In genomic region chr4:7726665-7727413, GRCh38 we compare ENCODE assay signal across 6 cellular contexts.
"Had no signal": no experiment of that assay in that cellular context is flagged by ENCODE, and none has a peak within 500 bp of the region (broad histone marks: within the 10 kb centered on the region; RNA-seq: fewer than 3 reads in every experiment).

No MANE protein-coding gene starts in this region.

- H3K36me3 ChIP-seq: HAP-1 had no signal

- H3K4me1 ChIP-seq: HAP-1 had no signal

- H3K4me3 ChIP-seq: GM23338, HAP-1 had no signal

- ATAC-seq: GM23338, HCT116, HepG2 had no signal

- H3K9me3 ChIP-seq: HAP-1 had no signal

- H3K4me2 ChIP-seq: GM23338 had no signal

- DNase-seq: H7 had no signal

- H2AFZ ChIP-seq: GM23338 had no signal

- H3K27ac ChIP-seq: HL-60 had no signal
